ENCODE assay signal across 14 cellular contexts in genomic region chr4:186159613-186160012, GRCh38.
"Had no signal": no experiment of that assay in that cellular context is flagged by ENCODE, and none has a peak within 500 bp of the region (broad histone marks: within the 10 kb centered on the region; RNA-seq: fewer than 3 reads in every experiment).

No MANE protein-coding gene starts in this region.

- H3K4me1 ChIP-seq: lower lobe of right lung, right atrium auricular region, transverse colon had no signal

- H3K27ac ChIP-seq: lower lobe of right lung, right atrium auricular region, transverse colon had no signal

- H3K9me3 ChIP-seq: lower lobe of right lung, right atrium auricular region, transverse colon had no signal

- FAIRE-seq: frontal cortex, TTC549 had no signal

- H3K4me3 ChIP-seq: lower lobe of right lung, right atrium auricular region, transverse colon had no signal

- DNase-seq: activated CD4-positive, alpha-beta T cell treated with anti-CD3 and anti-CD28 coated beads, Interleukin-2, amount 10 ng/mL, durations not matched to agents 7 days and 5 days; activated naive CD4-positive, alpha-beta T cell treated with anti-CD3 and anti-CD28 coated beads for 36 hours; activated naive CD8-positive, alpha-beta T cell treated with anti-CD3 and anti-CD28 coated beads, Interleukin-2, amount 50 U/mL, for 24 hours; aorta; cerebellar nuclear complex; effector memory CD4-positive, alpha-beta T cell; head of caudate nucleus; lower lobe of right lung; stimulated activated CD4-positive, alpha-beta T cell treated with anti-CD3 and anti-CD28 coated beads, Interleukin-2, amount 100 ng/mL, for 48 hours; stimulated activated naive B cell treated with anti-CD40 and anti-IgM and Interleukin-4, amounts not matched to agents 10 μg/mL and 1 μg/mL and 100 μg/mL, for 72 hours; transverse colon had no signal

- H3K36me3 ChIP-seq: right atrium auricular region had no signal

- H3K27me3 ChIP-seq: right atrium auricular region, transverse colon had no signal

- ATAC-seq: activated naive CD8-positive, alpha-beta T cell treated with anti-CD3 and anti-CD28 coated beads, Interleukin-2, amount 50 U/mL, for 24 hours; stimulated activated naive B cell treated with anti-CD40 and anti-IgM and Interleukin-4, amounts not matched to agents 10 μg/mL and 1 μg/mL and 100 μg/mL, for 72 hours had no signal
